Comparison of ENCODE assay signal across 15 cellular contexts in the genomic region with DNA sequence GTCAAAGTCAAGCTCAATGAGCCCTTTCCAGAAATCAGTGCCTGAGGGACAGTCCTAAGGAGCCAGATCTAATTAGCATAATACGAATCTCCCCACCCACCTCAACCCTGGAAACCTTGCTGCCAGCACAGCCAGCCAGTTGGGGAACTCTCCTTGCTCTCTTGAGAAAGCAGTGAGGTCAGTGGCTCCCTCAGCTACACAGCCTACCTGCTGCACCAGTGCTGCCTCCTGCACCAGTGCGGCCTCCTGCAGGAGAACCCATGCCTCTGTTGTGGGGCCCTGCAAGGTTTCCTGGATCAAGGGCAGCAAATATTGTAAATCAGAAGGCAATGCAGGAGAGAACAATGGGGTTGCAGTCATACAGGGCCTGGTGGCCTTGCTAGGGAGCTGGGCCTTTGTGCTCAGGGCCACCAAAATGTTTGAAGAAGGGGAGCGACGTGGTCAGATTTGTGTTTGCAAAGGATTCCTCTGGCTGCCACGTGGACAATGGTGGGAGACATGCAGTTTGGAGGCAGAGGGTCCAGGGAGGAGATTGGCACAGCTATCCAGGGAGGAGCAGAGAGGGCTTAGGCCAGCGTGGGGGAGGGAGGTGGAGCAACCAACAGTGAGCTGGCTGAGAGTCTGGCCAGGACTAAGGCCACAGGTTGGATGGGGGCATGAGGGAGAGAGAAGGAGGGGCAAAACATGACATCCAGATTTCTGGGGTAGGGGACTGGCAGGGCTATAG.
DNase-seq lines count a peak whose midpoint lies in the region; ATAC-seq and TF ChIP-seq lines count a peak whose summit lies in the region.
"Had no signal": no experiment of that assay in that cellular context is flagged by ENCODE, and none has a peak within 500 bp of the region (broad histone marks: within the 10 kb centered on the region; RNA-seq: fewer than 3 reads in every experiment).

No MANE protein-coding gene starts in this region.

- no peak for ATAC-seq in right cardiac atrium
- ATAC-seq in activated CD8-positive, alpha-beta T cell treated with anti-CD3 and anti-CD28 coated beads, Interleukin-2, amount 10 ng/mL, durations not matched to agents 7 days and 5 days: no peak
- ATAC-seq: HCT116 had no signal

- H3K4me1 ChIP-seq in right atrium auricular region (no peaks in the 10 kb centered on the region), right cardiac atrium (ENCODE audit: control insufficient read depth, insufficient read depth, low read length) (no peaks in the 10 kb centered on the region), colonic mucosa (no peaks in the 10 kb centered on the region), trophoblast cell (ENCODE audit: control insufficient read depth in 1 of 2, insufficient read depth in 2 of 2, low read length in 2 of 2) (no peaks in the 10 kb centered on the region)

- no peak overlapping the region for H2AK5ac ChIP-seq in trophoblast cell (ENCODE audit: low read length)

- H3K79me2 ChIP-seq in trophoblast cell (ENCODE audit: control insufficient read depth, insufficient read depth, low read length, poor library complexity): no peaks in the 10 kb centered on the region

- H3K9me3 ChIP-seq in right atrium auricular region (no peaks in the 10 kb centered on the region), right cardiac atrium (ENCODE audit: control insufficient read depth, low read length) (no peaks in the 10 kb centered on the region), colonic mucosa (no peaks in the 10 kb centered on the region), trophoblast cell (ENCODE audit: insufficient read depth, low read depth, low read length) (peaks cover 2% of the 10 kb centered on the region)

- 70% methylated on average over 6 of the region's 6 CpGs for WGBS in right cardiac atrium
- no CpG with 5 or more reads among the region's 6 CpGs for WGBS in trophoblast cell (ENCODE audit: extremely low coverage, insufficient coverage, insufficient read length)

- H3K27me3 Mint-ChIP-seq in osteocyte (ENCODE audit: unreplicated experiment): no peaks in the 10 kb centered on the region
- H3K27me3 Mint-ChIP-seq in activated CD8-positive, alpha-beta T cell treated with anti-CD3 and anti-CD28 coated beads, Interleukin-2, amount 10 ng/mL, durations not matched to agents 7 days and 5 days (ENCODE audit: low read depth): no peaks in the 10 kb centered on the region
- H3K27me3 Mint-ChIP-seq: CD4-positive, CD25-positive, alpha-beta regulatory T cell had no signal

- no peak overlapping the region for H3K14ac ChIP-seq in trophoblast cell (ENCODE audit: low read length)

- CTCF ChIA-PET in activated CD8-positive, alpha-beta T cell treated with anti-CD3 and anti-CD28 coated beads, Interleukin-2, amount 10 ng/mL, durations not matched to agents 7 days and 5 days (lab: Charles Lee): no interaction called here

- intact Hi-C loops in right cardiac atrium (cut with DNase I): no loop called here
- intact Hi-C loops in colonic mucosa (cut with DNase I): no loop called here

- H3K27ac Mint-ChIP-seq in osteocyte (ENCODE audit: unreplicated experiment): no peak overlapping the region
- no peak overlapping the region for H3K27ac Mint-ChIP-seq in activated CD8-positive, alpha-beta T cell treated with anti-CD3 and anti-CD28 coated beads, Interleukin-2, amount 10 ng/mL, durations not matched to agents 7 days and 5 days
- H3K27ac Mint-ChIP-seq: CD4-positive, CD25-positive, alpha-beta regulatory T cell had no signal

- no peak overlapping the region for H3K18ac ChIP-seq in trophoblast cell (ENCODE audit: low read length)

- H3K36me3 ChIP-seq in right atrium auricular region: no peaks in the 10 kb centered on the region
- no peaks in the 10 kb centered on the region for H3K36me3 ChIP-seq in colonic mucosa
- no peaks in the 10 kb centered on the region for H3K36me3 ChIP-seq in trophoblast cell (ENCODE audit: control insufficient read depth in 1 of 2, insufficient read depth in 2 of 2, low read length in 2 of 2)
- H3K36me3 ChIP-seq: BLaER1 treated with 17β-estradiol and CSF1 and Interleukin-3, amounts not matched to agents 10 nM and 100 nM had no signal

- no peak overlapping the region for H2AFZ ChIP-seq in trophoblast cell (ENCODE audit: insufficient read depth, low read length, poor library complexity)

- H3K27me3 ChIP-seq in right atrium auricular region (no peaks in the 10 kb centered on the region), right cardiac atrium (ENCODE audit: control insufficient read depth, insufficient read depth) (no peaks in the 10 kb centered on the region), colonic mucosa (no peaks in the 10 kb centered on the region), trophoblast cell (ENCODE audit: insufficient read depth, low read length) (no peaks in the 10 kb centered on the region)
- H3K27me3 ChIP-seq: BLaER1 treated with 17β-estradiol and CSF1 and Interleukin-3, amounts not matched to agents 10 nM and 100 nM had no signal

- peak; percentile 38 for DNase-seq in right atrium auricular region (ENCODE audit: low spot score)
- DNase-seq in right cardiac atrium: no peak
- DNase-seq in colonic mucosa: peak; percentile 7
- DNase-seq in islet precursor cell: peak; percentile 43
- peak; percentile 60 for DNase-seq in osteocyte (ENCODE audit: extremely low spot score, unreplicated experiment)
- no peak for DNase-seq in trophoblast cell
- no peak for DNase-seq in NCI-H2107 (lab: John Stamatoyannopoulos, UW)
- DNase-seq in activated CD8-positive, alpha-beta T cell treated with anti-CD3 and anti-CD28 coated beads, Interleukin-2, amount 10 ng/mL, durations not matched to agents 7 days and 5 days: no peak
- DNase-seq: ACHN; CD4-positive, CD25-positive, alpha-beta regulatory T cell; DMS53; GF-D8 had no signal

- H3K27ac ChIP-seq in right atrium auricular region (no peak overlapping the region), right cardiac atrium (ENCODE audit: low read length) (no peak overlapping the region), colonic mucosa (no peak overlapping the region), trophoblast cell (ENCODE audit: low read depth, low read length) (no peak overlapping the region)
- H3K27ac ChIP-seq: BLaER1 treated with 17β-estradiol and CSF1 and Interleukin-3, amounts not matched to agents 10 nM and 100 nM; HL-60 had no signal

- H3K4me2 ChIP-seq in trophoblast cell (ENCODE audit: low read length): no peak overlapping the region
- H3K4me2 ChIP-seq: BLaER1 treated with 17β-estradiol and CSF1 and Interleukin-3, amounts not matched to agents 10 nM and 100 nM had no signal

- H3K4ac ChIP-seq in trophoblast cell (ENCODE audit: low read depth, low read length): no peak overlapping the region

- no peak for TF ChIP-seq CTCF in right atrium auricular region (IDR thresholded peaks at IDR 0.05)
- no peak for TF ChIP-seq CTCF in colonic mucosa (IDR thresholded peaks at IDR 0.05)
- TF ChIP-seq CTCF in osteocyte (IDR thresholded peaks at IDR 0.05): no peak

- H2BK12ac ChIP-seq in trophoblast cell (ENCODE audit: low read length): no peak overlapping the region

- POLR2A ChIA-PET in activated CD8-positive, alpha-beta T cell treated with anti-CD3 and anti-CD28 coated beads, Interleukin-2, amount 10 ng/mL, durations not matched to agents 7 days and 5 days (lab: Charles Lee): no interaction called here

- no peak overlapping the region for H3K23ac ChIP-seq in trophoblast cell (ENCODE audit: low read length)

- H3K36me3 Mint-ChIP-seq in osteocyte (ENCODE audit: unreplicated experiment): no peaks in the 10 kb centered on the region
- H3K36me3 Mint-ChIP-seq in activated CD8-positive, alpha-beta T cell treated with anti-CD3 and anti-CD28 coated beads, Interleukin-2, amount 10 ng/mL, durations not matched to agents 7 days and 5 days (ENCODE audit: low read depth): no peaks in the 10 kb centered on the region
- H3K36me3 Mint-ChIP-seq: CD4-positive, CD25-positive, alpha-beta regulatory T cell had no signal

- no peak overlapping the region for H3K4me3 Mint-ChIP-seq in osteocyte (ENCODE audit: unreplicated experiment)
- H3K4me3 Mint-ChIP-seq in activated CD8-positive, alpha-beta T cell treated with anti-CD3 and anti-CD28 coated beads, Interleukin-2, amount 10 ng/mL, durations not matched to agents 7 days and 5 days: no peak overlapping the region
- H3K4me3 Mint-ChIP-seq: CD4-positive, CD25-positive, alpha-beta regulatory T cell had no signal

- H3K4me3 ChIP-seq in right atrium auricular region (no peak overlapping the region), right cardiac atrium (ENCODE audit: low read length) (no peak overlapping the region), colonic mucosa (no peak overlapping the region), trophoblast cell (ENCODE audit: low read depth, low read length) (no peak overlapping the region)
- H3K4me3 ChIP-seq: BLaER1 treated with 17β-estradiol and CSF1 and Interleukin-3, amounts not matched to agents 10 nM and 100 nM had no signal

- H4K91ac ChIP-seq in trophoblast cell (ENCODE audit: low read depth, low read length): no peak overlapping the region

- no peak overlapping the region for H3K9ac ChIP-seq in colonic mucosa (ENCODE audit: low read depth in 2 of 2, low read length in 2 of 2)
- no peak overlapping the region for H3K9ac ChIP-seq in trophoblast cell (ENCODE audit: low read length)
- H3K9ac ChIP-seq: BLaER1 treated with 17β-estradiol and CSF1 and Interleukin-3, amounts not matched to agents 10 nM and 100 nM had no signal

- no peaks in the 10 kb centered on the region for H3K79me1 ChIP-seq in trophoblast cell (ENCODE audit: low read length)

- H3K9me3 Mint-ChIP-seq in osteocyte (ENCODE audit: unreplicated experiment): peaks cover 4% of the 10 kb centered on the region
- H3K9me3 Mint-ChIP-seq in activated CD8-positive, alpha-beta T cell treated with anti-CD3 and anti-CD28 coated beads, Interleukin-2, amount 10 ng/mL, durations not matched to agents 7 days and 5 days (ENCODE audit: insufficient read depth): no peaks in the 10 kb centered on the region

- peaks cover 5% of the 10 kb centered on the region for H3K4me1 Mint-ChIP-seq in osteocyte (ENCODE audit: unreplicated experiment)
- no peaks in the 10 kb centered on the region for H3K4me1 Mint-ChIP-seq in activated CD8-positive, alpha-beta T cell treated with anti-CD3 and anti-CD28 coated beads, Interleukin-2, amount 10 ng/mL, durations not matched to agents 7 days and 5 days (ENCODE audit: low read depth)
- H3K4me1 Mint-ChIP-seq: CD4-positive, CD25-positive, alpha-beta regulatory T cell had no signal

- H2BK5ac ChIP-seq in trophoblast cell (ENCODE audit: low read depth, low read length, poor library complexity): no peak overlapping the region

- H4K12ac ChIP-seq in trophoblast cell (ENCODE audit: low read depth, low read length): no peak overlapping the region

- H2BK120ac ChIP-seq in trophoblast cell (ENCODE audit: insufficient read depth, low read length, poor library complexity): no peak overlapping the region

- no peak overlapping the region for H4K8ac ChIP-seq in trophoblast cell (ENCODE audit: low read depth, low read length)

Comparison
In these comparisons a context has a peak if more than half of its experiments do, and no peak if none do; other contexts are left out.
1. DNase-seq: peak in right atrium auricular region (single experiment), colonic mucosa (single experiment), islet precursor cell (single experiment) and osteocyte (single experiment); none in right cardiac atrium (0 of 3), trophoblast cell (0 of 2), NCI-H2107 (single experiment) and activated CD8-positive, alpha-beta T cell treated with anti-CD3 and anti-CD28 coated beads, Interleukin-2, amount 10 ng/mL, durations not matched to agents 7 days and 5 days (single experiment).